1 cellular context compared by ENCODE assay signal in the genomic region with DNA sequence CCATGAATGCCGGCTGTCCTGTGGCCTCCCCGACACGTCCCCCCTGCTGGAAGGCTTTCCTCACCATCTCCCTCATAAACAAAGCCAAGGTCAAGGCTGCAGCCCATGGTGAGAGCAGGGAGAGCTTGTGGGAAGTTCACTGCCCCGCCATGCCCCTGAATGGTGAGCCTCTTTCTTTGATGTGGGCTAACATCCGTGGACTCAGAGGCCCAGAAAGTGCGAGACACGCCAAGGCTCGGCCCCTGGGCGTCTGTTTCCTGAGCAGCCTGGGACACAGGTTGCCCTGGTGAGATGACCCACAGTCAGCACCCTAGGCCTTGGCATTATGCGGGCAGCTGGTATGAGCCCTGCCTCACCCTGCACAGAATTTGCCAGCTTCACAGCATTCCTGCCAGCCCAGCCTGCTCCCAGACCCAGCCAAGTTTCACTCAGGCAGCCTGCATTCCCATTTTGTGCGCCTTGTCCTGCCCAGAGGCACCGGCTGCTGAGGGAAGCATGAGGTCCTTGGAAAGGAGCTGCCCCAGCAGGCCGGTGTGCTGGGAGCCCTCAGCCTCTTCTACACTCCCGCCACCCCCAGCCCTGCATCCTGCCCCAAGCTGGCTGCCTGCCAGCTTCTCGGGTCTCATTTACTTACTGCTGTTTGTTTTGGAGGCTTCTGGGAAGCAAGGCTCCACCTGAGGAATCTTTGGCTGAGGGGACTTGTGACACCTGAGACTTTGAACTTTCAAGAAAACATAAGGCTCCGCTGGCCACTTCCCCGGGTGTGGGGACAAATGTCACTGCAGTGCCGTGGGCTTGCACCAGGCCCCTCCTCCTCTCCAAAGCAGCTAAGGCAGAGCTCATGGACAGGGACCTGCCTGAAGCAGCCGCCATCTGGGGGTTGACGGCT.
TF ChIP-seq lines count a peak whose summit lies in the region.

No MANE protein-coding gene starts in this region.

TF ChIP-seq in HepG2, 621 proteins besides CTCF, POLR2A, EP300 and RAD21 (continued from another document and continues in another):
- TF ChIP-seq ZNF407 (CRISPR knock-in tag; IDR thresholded peaks at IDR 0.05; ENCODE audit: not compliant biosample characterization) (no peak), GPN1 (CRISPR knock-in tag; IDR thresholded peaks at IDR 0.05; ENCODE audit: borderline replicate concordance) (no peak), ARNT2 (CRISPR knock-in tag; IDR thresholded peaks at IDR 0.05; ENCODE audit: low read depth) (peak; percentile 79; the same call in 1 of the 2 replicates), FOXA3 (CRISPR knock-in tag; IDR thresholded peaks at IDR 0.05) (peak; percentile 93), RFX1 (IDR thresholded peaks at IDR 0.05) (no peak), ZNF414 (CRISPR knock-in tag; IDR thresholded peaks at IDR 0.05) (no peak), KMT2B (CRISPR knock-in tag; IDR thresholded peaks at IDR 0.05) (peak; percentile 60), NR2F1 (CRISPR knock-in tag; IDR thresholded peaks at IDR 0.05) (peak; percentile 40 to 91; a peak in 3 of 4 replicates), ETV5 (CRISPR knock-in tag; IDR thresholded peaks at IDR 0.05; ENCODE audit: borderline replicate concordance) (peak; percentile 96), ZNF34 (CRISPR knock-in tag; IDR thresholded peaks at IDR 0.05; ENCODE audit: borderline replicate concordance) (no peak), ZNF597 (CRISPR knock-in tag; IDR thresholded peaks at IDR 0.05) (no peak), MZF1 (CRISPR knock-in tag; IDR thresholded peaks at IDR 0.05; ENCODE audit: borderline replicate concordance) (no peak), ZNF12 (CRISPR knock-in tag; IDR thresholded peaks at IDR 0.05) (peak; percentile 81; the same call in 1 of the 2 replicates), HOXA9 (CRISPR knock-in tag; IDR thresholded peaks at IDR 0.05; ENCODE audit: borderline replicate concordance) (no peak), JUND (CRISPR knock-in tag; IDR thresholded peaks at IDR 0.05) (peak; percentile 68; the same call in 1 of the 2 replicates)
- TF ChIP-seq, protein P1, sequence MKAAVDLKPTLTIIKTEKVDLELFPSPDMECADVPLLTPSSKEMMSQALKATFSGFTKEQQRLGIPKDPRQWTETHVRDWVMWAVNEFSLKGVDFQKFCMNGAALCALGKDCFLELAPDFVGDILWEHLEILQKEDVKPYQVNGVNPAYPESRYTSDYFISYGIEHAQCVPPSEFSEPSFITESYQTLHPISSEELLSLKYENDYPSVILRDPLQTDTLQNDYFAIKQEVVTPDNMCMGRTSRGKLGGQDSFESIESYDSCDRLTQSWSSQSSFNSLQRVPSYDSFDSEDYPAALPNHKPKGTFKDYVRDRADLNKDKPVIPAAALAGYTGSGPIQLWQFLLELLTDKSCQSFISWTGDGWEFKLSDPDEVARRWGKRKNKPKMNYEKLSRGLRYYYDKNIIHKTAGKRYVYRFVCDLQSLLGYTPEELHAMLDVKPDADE (CRISPR knock-in tag; IDR thresholded peaks at IDR 0.05): no peak
- TF ChIP-seq, protein P2, sequence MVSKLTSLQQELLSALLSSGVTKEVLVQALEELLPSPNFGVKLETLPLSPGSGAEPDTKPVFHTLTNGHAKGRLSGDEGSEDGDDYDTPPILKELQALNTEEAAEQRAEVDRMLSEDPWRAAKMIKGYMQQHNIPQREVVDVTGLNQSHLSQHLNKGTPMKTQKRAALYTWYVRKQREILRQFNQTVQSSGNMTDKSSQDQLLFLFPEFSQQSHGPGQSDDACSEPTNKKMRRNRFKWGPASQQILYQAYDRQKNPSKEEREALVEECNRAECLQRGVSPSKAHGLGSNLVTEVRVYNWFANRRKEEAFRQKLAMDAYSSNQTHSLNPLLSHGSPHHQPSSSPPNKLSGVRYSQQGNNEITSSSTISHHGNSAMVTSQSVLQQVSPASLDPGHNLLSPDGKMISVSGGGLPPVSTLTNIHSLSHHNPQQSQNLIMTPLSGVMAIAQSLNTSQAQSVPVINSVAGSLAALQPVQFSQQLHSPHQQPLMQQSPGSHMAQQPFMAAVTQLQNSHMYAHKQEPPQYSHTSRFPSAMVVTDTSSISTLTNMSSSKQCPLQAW (CRISPR knock-in tag; IDR thresholded peaks at IDR 0.05): peak; percentile 81
- TF ChIP-seq, protein P3, sequence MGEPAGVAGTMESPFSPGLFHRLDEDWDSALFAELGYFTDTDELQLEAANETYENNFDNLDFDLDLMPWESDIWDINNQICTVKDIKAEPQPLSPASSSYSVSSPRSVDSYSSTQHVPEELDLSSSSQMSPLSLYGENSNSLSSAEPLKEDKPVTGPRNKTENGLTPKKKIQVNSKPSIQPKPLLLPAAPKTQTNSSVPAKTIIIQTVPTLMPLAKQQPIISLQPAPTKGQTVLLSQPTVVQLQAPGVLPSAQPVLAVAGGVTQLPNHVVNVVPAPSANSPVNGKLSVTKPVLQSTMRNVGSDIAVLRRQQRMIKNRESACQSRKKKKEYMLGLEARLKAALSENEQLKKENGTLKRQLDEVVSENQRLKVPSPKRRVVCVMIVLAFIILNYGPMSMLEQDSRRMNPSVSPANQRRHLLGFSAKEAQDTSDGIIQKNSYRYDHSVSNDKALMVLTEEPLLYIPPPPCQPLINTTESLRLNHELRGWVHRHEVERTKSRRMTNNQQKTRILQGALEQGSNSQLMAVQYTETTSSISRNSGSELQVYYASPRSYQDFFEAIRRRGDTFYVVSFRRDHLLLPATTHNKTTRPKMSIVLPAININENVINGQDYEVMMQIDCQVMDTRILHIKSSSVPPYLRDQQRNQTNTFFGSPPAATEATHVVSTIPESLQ (CRISPR knock-in tag; conservative IDR thresholded peaks at IDR 0.05): no peak
- TF ChIP-seq, protein P4, sequence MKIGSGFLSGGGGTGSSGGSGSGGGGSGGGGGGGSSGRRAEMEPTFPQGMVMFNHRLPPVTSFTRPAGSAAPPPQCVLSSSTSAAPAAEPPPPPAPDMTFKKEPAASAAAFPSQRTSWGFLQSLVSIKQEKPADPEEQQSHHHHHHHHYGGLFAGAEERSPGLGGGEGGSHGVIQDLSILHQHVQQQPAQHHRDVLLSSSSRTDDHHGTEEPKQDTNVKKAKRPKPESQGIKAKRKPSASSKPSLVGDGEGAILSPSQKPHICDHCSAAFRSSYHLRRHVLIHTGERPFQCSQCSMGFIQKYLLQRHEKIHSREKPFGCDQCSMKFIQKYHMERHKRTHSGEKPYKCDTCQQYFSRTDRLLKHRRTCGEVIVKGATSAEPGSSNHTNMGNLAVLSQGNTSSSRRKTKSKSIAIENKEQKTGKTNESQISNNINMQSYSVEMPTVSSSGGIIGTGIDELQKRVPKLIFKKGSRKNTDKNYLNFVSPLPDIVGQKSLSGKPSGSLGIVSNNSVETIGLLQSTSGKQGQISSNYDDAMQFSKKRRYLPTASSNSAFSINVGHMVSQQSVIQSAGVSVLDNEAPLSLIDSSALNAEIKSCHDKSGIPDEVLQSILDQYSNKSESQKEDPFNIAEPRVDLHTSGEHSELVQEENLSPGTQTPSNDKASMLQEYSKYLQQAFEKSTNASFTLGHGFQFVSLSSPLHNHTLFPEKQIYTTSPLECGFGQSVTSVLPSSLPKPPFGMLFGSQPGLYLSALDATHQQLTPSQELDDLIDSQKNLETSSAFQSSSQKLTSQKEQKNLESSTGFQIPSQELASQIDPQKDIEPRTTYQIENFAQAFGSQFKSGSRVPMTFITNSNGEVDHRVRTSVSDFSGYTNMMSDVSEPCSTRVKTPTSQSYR (CRISPR knock-in tag; IDR thresholded peaks at IDR 0.05; ENCODE audit: borderline replicate concordance): peak; percentile 82; the same call in 1 of the 2 replicates
- TF ChIP-seq, protein P5, sequence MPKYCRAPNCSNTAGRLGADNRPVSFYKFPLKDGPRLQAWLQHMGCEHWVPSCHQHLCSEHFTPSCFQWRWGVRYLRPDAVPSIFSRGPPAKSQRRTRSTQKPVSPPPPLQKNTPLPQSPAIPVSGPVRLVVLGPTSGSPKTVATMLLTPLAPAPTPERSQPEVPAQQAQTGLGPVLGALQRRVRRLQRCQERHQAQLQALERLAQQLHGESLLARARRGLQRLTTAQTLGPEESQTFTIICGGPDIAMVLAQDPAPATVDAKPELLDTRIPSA (CRISPR knock-in tag; IDR thresholded peaks at IDR 0.05; ENCODE audit: borderline replicate concordance): no peak
